1 cellular context compared by ENCODE assay signal in the genomic region with DNA sequence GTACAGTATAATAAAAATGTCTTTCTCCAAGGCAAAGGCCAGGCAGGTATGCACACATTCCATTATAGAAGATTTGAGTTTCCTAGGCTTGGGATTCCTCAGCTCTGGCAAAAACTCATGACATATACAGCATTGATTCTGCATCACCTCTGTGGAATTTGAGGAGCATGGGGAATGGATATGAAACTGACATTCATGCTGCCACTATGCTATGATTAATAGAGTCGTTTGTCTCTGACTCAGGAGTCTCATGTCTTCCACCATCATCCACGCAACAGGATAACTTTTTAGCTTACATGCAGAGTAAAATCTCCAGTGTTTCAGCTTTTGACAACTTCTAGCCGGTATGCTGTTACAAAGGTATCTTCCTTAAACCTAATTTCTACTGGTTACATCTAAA.
TF ChIP-seq lines count a peak whose summit lies in the region.

No MANE protein-coding gene starts in this region.

TF ChIP-seq in HCT116, 20 proteins besides CTCF, POLR2A, EP300 and RAD21 (continued from another document):
- TF ChIP-seq, protein P1, sequence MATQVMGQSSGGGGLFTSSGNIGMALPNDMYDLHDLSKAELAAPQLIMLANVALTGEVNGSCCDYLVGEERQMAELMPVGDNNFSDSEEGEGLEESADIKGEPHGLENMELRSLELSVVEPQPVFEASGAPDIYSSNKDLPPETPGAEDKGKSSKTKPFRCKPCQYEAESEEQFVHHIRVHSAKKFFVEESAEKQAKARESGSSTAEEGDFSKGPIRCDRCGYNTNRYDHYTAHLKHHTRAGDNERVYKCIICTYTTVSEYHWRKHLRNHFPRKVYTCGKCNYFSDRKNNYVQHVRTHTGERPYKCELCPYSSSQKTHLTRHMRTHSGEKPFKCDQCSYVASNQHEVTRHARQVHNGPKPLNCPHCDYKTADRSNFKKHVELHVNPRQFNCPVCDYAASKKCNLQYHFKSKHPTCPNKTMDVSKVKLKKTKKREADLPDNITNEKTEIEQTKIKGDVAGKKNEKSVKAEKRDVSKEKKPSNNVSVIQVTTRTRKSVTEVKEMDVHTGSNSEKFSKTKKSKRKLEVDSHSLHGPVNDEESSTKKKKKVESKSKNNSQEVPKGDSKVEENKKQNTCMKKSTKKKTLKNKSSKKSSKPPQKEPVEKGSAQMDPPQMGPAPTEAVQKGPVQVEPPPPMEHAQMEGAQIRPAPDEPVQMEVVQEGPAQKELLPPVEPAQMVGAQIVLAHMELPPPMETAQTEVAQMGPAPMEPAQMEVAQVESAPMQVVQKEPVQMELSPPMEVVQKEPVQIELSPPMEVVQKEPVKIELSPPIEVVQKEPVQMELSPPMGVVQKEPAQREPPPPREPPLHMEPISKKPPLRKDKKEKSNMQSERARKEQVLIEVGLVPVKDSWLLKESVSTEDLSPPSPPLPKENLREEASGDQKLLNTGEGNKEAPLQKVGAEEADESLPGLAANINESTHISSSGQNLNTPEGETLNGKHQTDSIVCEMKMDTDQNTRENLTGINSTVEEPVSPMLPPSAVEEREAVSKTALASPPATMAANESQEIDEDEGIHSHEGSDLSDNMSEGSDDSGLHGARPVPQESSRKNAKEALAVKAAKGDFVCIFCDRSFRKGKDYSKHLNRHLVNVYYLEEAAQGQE (IDR thresholded peaks at IDR 0.05; ENCODE audit: low read depth) = no peak
- TF ChIP-seq, protein P2, sequence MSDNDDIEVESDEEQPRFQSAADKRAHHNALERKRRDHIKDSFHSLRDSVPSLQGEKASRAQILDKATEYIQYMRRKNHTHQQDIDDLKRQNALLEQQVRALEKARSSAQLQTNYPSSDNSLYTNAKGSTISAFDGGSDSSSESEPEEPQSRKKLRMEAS (IDR thresholded peaks at IDR 0.05) = no peak
